ENCODE assay signal across 8 cellular contexts in genomic region chr3:160885791-160886286, GRCh38.
DNase-seq lines count a peak whose midpoint lies in the region; ATAC-seq and TF ChIP-seq lines count a peak whose summit lies in the region.

No MANE protein-coding gene starts in this region.

- TF ChIP-seq CTCF in AG10803 (conservative IDR thresholded peaks at IDR 0.05; ENCODE audit: low read length), result no peak
- TF ChIP-seq CTCF in SU-DHL-6 (IDR thresholded peaks at IDR 0.05; ENCODE audit: insufficient read depth, low read length, poor library complexity, severe bottlenecking), result no peak
- no peak for TF ChIP-seq CTCF in upper lobe of right lung (IDR thresholded peaks at IDR 0.05)

- peak; percentile 22 for DNase-seq in AG10803 (ENCODE audit: low read depth)
- peak; percentile 65 for DNase-seq in upper lobe of right lung
- no peak for DNase-seq in middle frontal gyrus (ENCODE audit: extremely low spot score, low spot score)
- no peak for DNase-seq in stimulated activated CD8-positive, alpha-beta memory T cell treated with anti-CD3 and anti-CD28 coated beads, Interleukin-4, amount 100 ng/mL, for 48 hours

- ATAC-seq in GM19455 (IDR thresholded peaks at IDR 0.05; ENCODE audit: unreplicated experiment) (peak; percentile 47), HG03520 (IDR thresholded peaks at IDR 0.05; ENCODE audit: unreplicated experiment) (peak; percentile 34), upper lobe of right lung (peak; percentile 35)

- H3K9me3 ChIP-seq in SU-DHL-6 (ENCODE audit: insufficient read depth, low read length), result no peaks in the 10 kb centered on the region
- no peaks in the 10 kb centered on the region for H3K9me3 ChIP-seq in iPS-18a (ENCODE audit: control insufficient read depth, low read depth, low read length)
- no peaks in the 10 kb centered on the region for H3K9me3 ChIP-seq in upper lobe of right lung

- peak overlapping the region; percentile 67 for H3K27ac ChIP-seq in SU-DHL-6 (ENCODE audit: low read depth, low read length)
- no peak overlapping the region for H3K27ac ChIP-seq in iPS-18a (ENCODE audit: low read length)
- no peak overlapping the region for H3K27ac ChIP-seq in upper lobe of right lung

- intact Hi-C loops in upper lobe of right lung (cut with DNase I), result no loop called here

- H3K9ac ChIP-seq in SU-DHL-6 (ENCODE audit: low read length) (peak overlapping the region; percentile 20; the same call in 1 of the 2 replicates), iPS-18a (ENCODE audit: low read length) (no peak overlapping the region)

- H3K36me3 ChIP-seq in SU-DHL-6 (ENCODE audit: low read length), result no peaks in the 10 kb centered on the region
- H3K36me3 ChIP-seq in iPS-18a (ENCODE audit: control insufficient read depth, low read depth, low read length), result no peaks in the 10 kb centered on the region
- H3K36me3 ChIP-seq in upper lobe of right lung, result no peaks in the 10 kb centered on the region

- H3K4me3 ChIP-seq in AG10803 (ENCODE audit: low read length) (no peak overlapping the region), SU-DHL-6 (ENCODE audit: insufficient read depth, low read length, poor library complexity, severe bottlenecking) (no peak overlapping the region), iPS-18a (ENCODE audit: low read length) (peak overlapping the region; percentile 12), upper lobe of right lung (no peak overlapping the region)

- peak overlapping the region; percentile 29 for H2AFZ ChIP-seq in SU-DHL-6 (ENCODE audit: low read depth, low read length, severe bottlenecking)

- no peaks in the 10 kb centered on the region for H3K79me2 ChIP-seq in SU-DHL-6 (ENCODE audit: insufficient read depth, low read length)

- H3K27me3 ChIP-seq in SU-DHL-6 (ENCODE audit: low read length) (no peaks in the 10 kb centered on the region), iPS-18a (ENCODE audit: control insufficient read depth, insufficient read depth, low read length) (no peaks in the 10 kb centered on the region), upper lobe of right lung (no peaks in the 10 kb centered on the region)

- H4K20me1 ChIP-seq in SU-DHL-6 (ENCODE audit: low read depth, low read length), result no peaks in the 10 kb centered on the region

- H3K4me2 ChIP-seq in SU-DHL-6 (ENCODE audit: low read depth, low read length, poor library complexity, severe bottlenecking), result peak overlapping the region; percentile 50

- H3K9me2 ChIP-seq in SU-DHL-6 (replicated peaks; ENCODE audit: insufficient read depth, low read length), result no peaks in the 10 kb centered on the region

- no peaks in the 10 kb centered on the region for H3F3A ChIP-seq in SU-DHL-6 (ENCODE audit: insufficient read depth)

- H3K4me1 ChIP-seq in iPS-18a (ENCODE audit: control insufficient read depth, low read depth, low read length) (peaks cover 12% of the 10 kb centered on the region), upper lobe of right lung (no peaks in the 10 kb centered on the region)

Comparison
In these comparisons a context has a peak if more than half of its experiments do, and no peak if none do; other contexts are left out.
1. DNase-seq: peak in AG10803 (single experiment) and upper lobe of right lung (single experiment); none in middle frontal gyrus (single experiment) and stimulated activated CD8-positive, alpha-beta memory T cell treated with anti-CD3 and anti-CD28 coated beads, Interleukin-4, amount 100 ng/mL, for 48 hours (single experiment).
2. Peak in every context shown above with its lines, with median percentiles within 50 percentile points of each other: ATAC-seq.